17 cellular contexts compared by ENCODE assay signal in the genomic region with DNA sequence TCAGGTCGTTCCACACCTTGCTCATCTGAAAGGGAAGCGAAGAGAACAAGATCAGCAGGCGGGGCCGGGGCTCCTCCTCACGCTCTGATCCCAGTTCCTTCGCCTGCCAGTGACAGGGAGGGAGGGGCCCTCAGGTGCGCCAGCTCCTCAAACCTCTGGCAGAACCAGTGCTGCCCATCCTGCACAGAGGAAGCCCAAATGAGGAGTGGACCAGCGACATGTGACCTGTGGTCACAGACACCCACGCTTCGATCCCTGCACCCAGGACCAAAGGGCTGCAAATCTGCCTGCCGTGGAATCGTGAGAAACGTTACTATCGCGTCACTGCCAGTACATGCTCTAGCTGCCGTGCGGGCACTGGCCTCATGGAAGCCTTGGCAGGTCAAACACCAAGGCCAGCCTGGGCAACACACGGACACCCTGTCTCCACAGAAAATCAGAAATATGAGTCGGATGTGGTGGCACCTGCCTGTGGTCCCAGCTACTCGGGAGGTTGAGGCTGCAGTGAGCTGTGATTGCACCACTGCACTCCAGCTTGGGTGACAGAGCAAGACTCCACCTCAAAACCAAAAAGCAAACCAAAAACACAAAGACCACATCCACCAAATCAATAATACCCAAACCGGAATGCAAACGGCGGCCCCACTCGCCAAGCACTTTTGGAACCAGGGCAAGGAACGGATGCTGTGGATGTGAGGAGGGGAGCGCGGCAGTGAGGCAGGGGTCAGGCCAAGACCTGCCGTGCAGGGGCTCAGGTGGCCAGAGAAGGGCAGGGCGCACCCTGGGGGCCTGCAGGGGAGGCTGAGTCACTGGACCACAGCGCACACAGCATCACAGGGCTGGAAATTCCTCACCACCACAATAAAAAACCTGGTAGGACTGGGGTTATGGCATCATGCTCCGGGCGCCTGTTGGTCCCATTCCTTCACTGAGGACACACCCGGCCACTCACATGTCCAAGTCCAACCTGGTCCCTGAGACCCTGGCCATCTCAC. TPM values are rescaled to one million over a fixed set of nuclear protein-coding genes. Genes with fewer than 3 reads are reported as not detected.
DNase-seq lines count a peak whose midpoint lies in the region; ATAC-seq, FAIRE-seq and TF ChIP-seq lines count a peak whose summit lies in the region.
"Had no signal": no experiment of that assay in that cellular context is flagged by ENCODE, and none has a peak within 500 bp of the region (broad histone marks: within the 10 kb centered on the region; RNA-seq: fewer than 3 reads in every experiment).

No MANE protein-coding gene starts in this region.

- H3K9me3 Mint-ChIP-seq in activated T-helper 17 cell treated with anti-CD3 and anti-CD28 coated beads, Interleukin-2, amount 50 U/mL, for 72 hours = no peaks in the 10 kb centered on the region
- H3K9me3 Mint-ChIP-seq in neural crest cell = no peaks in the 10 kb centered on the region
- no peaks in the 10 kb centered on the region for H3K9me3 Mint-ChIP-seq in T-cell
- H3K9me3 Mint-ChIP-seq: activated CD4-positive, alpha-beta T cell treated with anti-CD3 and anti-CD28 coated beads, Interleukin-2, amount 10 ng/mL, durations not matched to agents 7 days and 5 days; activated naive CD8-positive, alpha-beta T cell treated with anti-CD3 and anti-CD28 coated beads, Interleukin-2, amount 10 ng/mL, durations not matched to agents 7 days and 5 days; activated T-cell treated with anti-CD3 and anti-CD28 coated beads, Interleukin-2, amount 50 U/mL, for 24 hours had no signal

- no peaks in the 10 kb centered on the region for H3K4me1 Mint-ChIP-seq in activated T-helper 17 cell treated with anti-CD3 and anti-CD28 coated beads, Interleukin-2, amount 50 U/mL, for 72 hours
- H3K4me1 Mint-ChIP-seq in neural crest cell (no peaks in the 10 kb centered on the region), T-cell (peaks cover 0 to 15% (median 5%) of the 10 kb centered on the region in 3 donors)

- TF ChIP-seq EP300 in transverse colon (IDR thresholded peaks at IDR 0.05; ENCODE audit: low read depth) = no peak

- TF ChIP-seq POLR2A in H54 (IDR thresholded peaks at IDR 0.05; ENCODE audit: low read depth, low read length) = no peak
- no peak for TF ChIP-seq POLR2A in transverse colon (IDR thresholded peaks at IDR 0.05)

- no peak overlapping the region for H3K4me3 Mint-ChIP-seq in activated T-helper 17 cell treated with anti-CD3 and anti-CD28 coated beads, Interleukin-2, amount 50 U/mL, for 72 hours
- H3K4me3 Mint-ChIP-seq in neural crest cell (no peak overlapping the region), T-cell (no peak overlapping the region)
- H3K4me3 Mint-ChIP-seq: activated CD4-positive, alpha-beta T cell treated with anti-CD3 and anti-CD28 coated beads, Interleukin-2, amount 10 ng/mL, durations not matched to agents 7 days and 5 days; activated naive CD8-positive, alpha-beta T cell treated with anti-CD3 and anti-CD28 coated beads, Interleukin-2, amount 10 ng/mL, durations not matched to agents 7 days and 5 days; activated T-cell treated with anti-CD3 and anti-CD28 coated beads, Interleukin-2, amount 50 U/mL, for 24 hours had no signal

- CTCF ChIA-PET in T-cell (lab: Charles Lee) = no interaction called here

- POLR2A ChIA-PET in T-cell (lab: Charles Lee) = no interaction called here

- in situ Hi-C loops in transverse colon (cut with MboI; ENCODE audit: low pct_ligation_motif_present in 1 of 4, low pct_unique_long_range_greater_than_20kb in 1 of 4, low sequenced_read_pairs in 3 of 4) = no loop called here

- no peak overlapping the region for H3K4me3 ChIP-seq in transverse colon
- H3K4me3 ChIP-seq: gastroesophageal sphincter, Peyer's patch, uterus had no signal

- no peak overlapping the region for H3K27ac ChIP-seq in transverse colon
- H3K27ac ChIP-seq: gastroesophageal sphincter, Peyer's patch, uterus had no signal

- ATAC-seq in activated T-helper 17 cell treated with anti-CD3 and anti-CD28 coated beads, Interleukin-2, amount 50 U/mL, for 72 hours (replicated peaks) = peak; percentile 50
- ATAC-seq in HG02763 (IDR thresholded peaks at IDR 0.05; ENCODE audit: unreplicated experiment) = no peak
- ATAC-seq in T-cell (replicated peaks in 1 of 4) = no peak
- ATAC-seq: gastroesophageal sphincter, left ventricle myocardium superior, sciatic nerve had no signal

- no peak for FAIRE-seq in H54 (lab: Jason Lieb, UNC)

- WGBS in transverse colon (ENCODE audit: low coverage in 1 of 2), 2 donors = 82% methylated on average over 33 of the region's 33 CpGs; no CpG with 5 or more reads in 1 of the 2 donors

- DNase-seq in D341Med (ENCODE audit: low spot score) = peak; percentile 25
- DNase-seq in H54 (ENCODE audit: insufficient read length, low spot score) = peak; percentile 77
- no peak for DNase-seq in neural crest cell (ENCODE audit: low read depth, low spot score)
- no peak for DNase-seq in transverse colon
- DNase-seq in T-cell = no peak
- DNase-seq: activated CD4-positive, alpha-beta T cell treated with anti-CD3 and anti-CD28 coated beads, Interleukin-2, amount 10 ng/mL, durations not matched to agents 7 days and 5 days; activated naive CD8-positive, alpha-beta T cell treated with anti-CD3 and anti-CD28 coated beads, Interleukin-2, amount 10 ng/mL, durations not matched to agents 7 days and 5 days; activated T-cell treated with anti-CD3 and anti-CD28 coated beads, Interleukin-2, amount 50 U/mL, for 24 hours; BE2C; left ventricle myocardium superior; NCI-H2227 treated with DMSO at 0.1 percent for 48 hours; Peyer's patch; uterus had no signal

- no peaks in the 10 kb centered on the region for H3K9me3 ChIP-seq in transverse colon
- H3K9me3 ChIP-seq: BE2C, gastroesophageal sphincter, Peyer's patch, uterus had no signal

- no peaks in the 10 kb centered on the region for H3K27me3 Mint-ChIP-seq in activated T-helper 17 cell treated with anti-CD3 and anti-CD28 coated beads, Interleukin-2, amount 50 U/mL, for 72 hours
- H3K27me3 Mint-ChIP-seq in neural crest cell (ENCODE audit: low read depth) (no peaks in the 10 kb centered on the region), T-cell (no peaks in the 10 kb centered on the region)
- H3K27me3 Mint-ChIP-seq: activated CD4-positive, alpha-beta T cell treated with anti-CD3 and anti-CD28 coated beads, Interleukin-2, amount 10 ng/mL, durations not matched to agents 7 days and 5 days; activated naive CD8-positive, alpha-beta T cell treated with anti-CD3 and anti-CD28 coated beads, Interleukin-2, amount 10 ng/mL, durations not matched to agents 7 days and 5 days; activated T-cell treated with anti-CD3 and anti-CD28 coated beads, Interleukin-2, amount 50 U/mL, for 24 hours had no signal

- no peak overlapping the region for H3K27ac Mint-ChIP-seq in activated T-helper 17 cell treated with anti-CD3 and anti-CD28 coated beads, Interleukin-2, amount 50 U/mL, for 72 hours
- H3K27ac Mint-ChIP-seq in neural crest cell (ENCODE audit: unreplicated experiment) = peak overlapping the region; percentile 86
- H3K27ac Mint-ChIP-seq in T-cell = no peak overlapping the region
- H3K27ac Mint-ChIP-seq: activated CD4-positive, alpha-beta T cell treated with anti-CD3 and anti-CD28 coated beads, Interleukin-2, amount 10 ng/mL, durations not matched to agents 7 days and 5 days; activated naive CD8-positive, alpha-beta T cell treated with anti-CD3 and anti-CD28 coated beads, Interleukin-2, amount 10 ng/mL, durations not matched to agents 7 days and 5 days; activated T-cell treated with anti-CD3 and anti-CD28 coated beads, Interleukin-2, amount 50 U/mL, for 24 hours had no signal

- intact Hi-C loops in transverse colon (cut with DNase I; ENCODE audit: low total_unique reads) = no loop called here

- no peaks in the 10 kb centered on the region for H3K4me1 ChIP-seq in transverse colon
- H3K4me1 ChIP-seq: BE2C, gastroesophageal sphincter, uterus had no signal

- H3K27me3 ChIP-seq in transverse colon = no peaks in the 10 kb centered on the region
- H3K27me3 ChIP-seq: BE2C, gastroesophageal sphincter, Peyer's patch, uterus had no signal

- H3K36me3 Mint-ChIP-seq in activated T-helper 17 cell treated with anti-CD3 and anti-CD28 coated beads, Interleukin-2, amount 50 U/mL, for 72 hours (ENCODE audit: low read depth) = no peaks in the 10 kb centered on the region
- H3K36me3 Mint-ChIP-seq in neural crest cell (ENCODE audit: low read depth) = peaks cover 3% of the 10 kb centered on the region
- peaks cover 12% of the 10 kb centered on the region for H3K36me3 Mint-ChIP-seq in T-cell

- TF ChIP-seq CTCF in neural crest cell (conservative IDR thresholded peaks at IDR 0.05) = no peak
- no peak for TF ChIP-seq CTCF in transverse colon (IDR thresholded peaks at IDR 0.05)

- no peaks in the 10 kb centered on the region for H3K36me3 ChIP-seq in transverse colon
- H3K36me3 ChIP-seq: BE2C, uterus had no signal

RNA-seq across cellular contexts. Expression of gene NUDT1, which starts 13.4 kb away (rescaled TPM):
- 10 to 100 TPM; 64.5 to 71.9 TPM for total RNA-seq in activated T-helper 17 cell treated with anti-CD3 and anti-CD28 coated beads, Interleukin-2, amount 50 U/mL, for 72 hours
- total RNA-seq in neural crest cell (54.9 and 60.2 TPM in 2 replicates), transverse colon (10 to 100 TPM in 1 of 4 donors, 1 to 10 TPM in 2, not detected in 1; 4.2 to 23.6 (median 9.5) TPM), T-cell (10 to 100 TPM; 12.0 to 29.7 (median 21.4) TPM)

RNA-seq across cellular contexts. Expression of gene MRM2, which starts 13.4 kb away (rescaled TPM):
- total RNA-seq in activated T-helper 17 cell treated with anti-CD3 and anti-CD28 coated beads, Interleukin-2, amount 50 U/mL, for 72 hours = 10 to 100 TPM; 20.9 to 40.2 TPM
- total RNA-seq in neural crest cell = 45.1 and 48.5 TPM in 2 replicates
- 10 to 100 TPM in 3 of 4 donors, 1 to 10 TPM in 1; 2.2 to 15.3 (median 12.7) TPM for total RNA-seq in transverse colon
- total RNA-seq in T-cell = 10 to 100 TPM in 3 of 5 donors, 1 to 10 TPM in 2; 6.5 to 20.0 (median 17.9) TPM

RNA-seq across cellular contexts. Expression of gene MAD1L1, which starts 22.7 kb away (rescaled TPM):
- total RNA-seq in activated T-helper 17 cell treated with anti-CD3 and anti-CD28 coated beads, Interleukin-2, amount 50 U/mL, for 72 hours = 10 to 100 TPM; 46.7 to 66.0 TPM
- total RNA-seq in neural crest cell (49.7 and 53.8 TPM in 2 replicates), transverse colon (10 to 100 TPM in 3 of 4 donors, 1 to 10 TPM in 1; 8.0 to 52.7 (median 26.7) TPM), T-cell (100 to 1,000 TPM; 106 to 178 (median 122) TPM)

RNA-seq across cellular contexts. Expression of gene SNX8, which starts 58.8 kb away (rescaled TPM):
- total RNA-seq in activated T-helper 17 cell treated with anti-CD3 and anti-CD28 coated beads, Interleukin-2, amount 50 U/mL, for 72 hours = 10 to 100 TPM; 23.7 to 31.8 TPM
- 30.4 and 31.8 TPM in 2 replicates for total RNA-seq in neural crest cell
- 10 to 100 TPM in 2 of 4 donors, 1 to 10 TPM in 2; 3.8 to 27.3 (median 9.2) TPM for total RNA-seq in transverse colon
- total RNA-seq in T-cell = 10 to 100 TPM in 2 of 5 donors, 1 to 10 TPM in 3; 8.4 to 14.6 (median 9.9) TPM

Comparison
In these comparisons a context has a peak if more than half of its experiments do, and no peak if none do; other contexts are left out.
1. DNase-seq: peak in D341Med (single experiment) and H54 (single experiment); none in neural crest cell (single experiment), transverse colon (single experiment) and T-cell (0 of 34).